In the genomic region with DNA sequence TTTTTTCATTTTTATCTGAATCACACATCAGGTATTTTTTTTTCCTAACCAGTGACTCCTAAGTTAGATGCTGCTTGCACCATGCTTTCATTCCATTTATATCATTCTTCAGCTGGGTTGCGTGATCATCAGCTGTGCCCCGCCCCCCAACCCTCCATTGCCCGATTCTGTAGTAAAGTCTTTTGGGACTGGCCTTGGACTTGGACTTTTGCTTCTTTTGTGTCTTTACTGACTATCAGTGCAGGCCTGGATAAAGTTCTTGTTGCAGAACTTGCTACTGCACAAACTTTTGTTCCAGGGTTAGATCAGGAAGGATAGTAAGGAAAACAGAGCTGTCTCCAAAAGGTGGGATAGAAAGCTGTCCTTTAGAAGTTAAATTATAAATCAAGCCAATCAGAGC, we compare ENCODE assay signal across 22 cellular contexts. TPM values are rescaled to one million over a fixed set of nuclear protein-coding genes. Genes with fewer than 3 reads are reported as not detected.
DNase-seq lines count a peak whose midpoint lies in the region; ATAC-seq and TF ChIP-seq lines count a peak whose summit lies in the region.
"Had no signal": no experiment of that assay in that cellular context is flagged by ENCODE, and none has a peak within 500 bp of the region (broad histone marks: within the 10 kb centered on the region; RNA-seq: fewer than 3 reads in every experiment).

No MANE protein-coding gene starts in this region.

- POLR2A ChIA-PET in activated CD4-positive, alpha-beta T cell treated with anti-CD3 and anti-CD28 coated beads for 36 hours (lab: Charles Lee), result interaction anchor here (2.2 kb wide), 1 partner anchor 72 kb away, joined by 10 read pairs; no protein-coding TSS in a partner anchor

- H3F3A ChIP-seq in GM23248 (ENCODE audit: insufficient read depth), result peaks cover 5% of the 10 kb centered on the region; the same call in 1 of the 2 replicates

- in situ Hi-C loops in GM23248 (cut with MboI), result no loop called here
- in situ Hi-C loops in gastrocnemius medialis (cut with MboI; ENCODE audit: low sequenced_read_pairs in 4 of 4), result no loop called here

- no peak overlapping the region for H2AFZ ChIP-seq in GM23248

- H3K4me2 ChIP-seq in GM23248 (ENCODE audit: unreplicated experiment), result no peak overlapping the region

- H3K27me3 ChIP-seq in GM23248 (replicated peaks; ENCODE audit: insufficient read depth), result no peaks in the 10 kb centered on the region
- H3K27me3 ChIP-seq in effector memory CD4-positive, alpha-beta T cell (replicated peaks; ENCODE audit: control insufficient read depth, insufficient read depth, low read length, poor library complexity, severe bottlenecking), result no peaks in the 10 kb centered on the region
- H3K27me3 ChIP-seq in gastrocnemius medialis, result no peaks in the 10 kb centered on the region
- H3K27me3 ChIP-seq: BE2C, neutrophil had no signal

- no peaks in the 10 kb centered on the region for H3K9me3 ChIP-seq in GM23248 (ENCODE audit: low read depth)
- H3K9me3 ChIP-seq in effector memory CD4-positive, alpha-beta T cell (ENCODE audit: control insufficient read depth, low read length), result no peaks in the 10 kb centered on the region
- no peaks in the 10 kb centered on the region for H3K9me3 ChIP-seq in gastrocnemius medialis
- H3K9me3 ChIP-seq: BE2C, HAP-1, neutrophil had no signal

- intact Hi-C loops in activated CD4-positive, alpha-beta T cell treated with anti-CD3 and anti-CD28 coated beads for 36 hours (cut with DNase I, micrococcal nuclease), result no loop called here
- intact Hi-C loops in gastrocnemius medialis (cut with DNase I; ENCODE audit: low total_unique reads), result no loop called here

- H3K4me3 ChIP-seq in GM23248, result no peak overlapping the region
- H3K4me3 ChIP-seq in effector memory CD4-positive, alpha-beta T cell (ENCODE audit: insufficient read depth, low read depth, low read length, poor library complexity, severe bottlenecking), result no peak overlapping the region
- no peak overlapping the region for H3K4me3 ChIP-seq in gastrocnemius medialis
- H3K4me3 ChIP-seq: GM12878, HAP-1 had no signal

- H3K9me3 Mint-ChIP-seq in activated CD4-positive, alpha-beta T cell treated with anti-CD3 and anti-CD28 coated beads for 36 hours (ENCODE audit: low read depth), result no peaks in the 10 kb centered on the region

- H3K9ac ChIP-seq in GM23248, result no peak overlapping the region

- H3K4me3 Mint-ChIP-seq in activated CD4-positive, alpha-beta T cell treated with anti-CD3 and anti-CD28 coated beads for 36 hours, result no peak overlapping the region

- H3K36me3 Mint-ChIP-seq in activated CD4-positive, alpha-beta T cell treated with anti-CD3 and anti-CD28 coated beads for 36 hours (ENCODE audit: low read depth), result peaks cover 3% of the 10 kb centered on the region

- peaks cover 23% of the 10 kb centered on the region; the same call in 1 of the 2 replicates for H3K79me2 ChIP-seq in GM23248 (ENCODE audit: insufficient read depth)

- CTCF ChIA-PET in activated CD4-positive, alpha-beta T cell treated with anti-CD3 and anti-CD28 coated beads for 36 hours (lab: Charles Lee), result no interaction called here

- H3K9me2 ChIP-seq in GM23248 (ENCODE audit: insufficient read depth), result no peaks in the 10 kb centered on the region

- no peak for DNase-seq in activated CD4-positive, alpha-beta T cell treated with anti-CD3 and anti-CD28 coated beads for 36 hours
- DNase-seq in activated CD4-positive, alpha-beta T cell treated with anti-CD3 and anti-CD28 coated beads for 1 hour, result no peak
- DNase-seq in GM23248 (peak; percentile 39), gastrocnemius medialis (no peak), epidermal melanocyte (ENCODE audit: insufficient read length, low spot score) (no peak), NCI-H510A (lab: John Stamatoyannopoulos, UW) (no peak)
- no peak for DNase-seq in effector memory CD4-positive, alpha-beta T cell
- no peak for DNase-seq in activated effector memory CD4-positive, alpha-beta T cell treated with Interleukin-2 at 50 U/mL for 16 hours
- DNase-seq: activated T-cell treated with anti-CD3 and anti-CD28 coated beads, Interleukin-2, amount 50 U/mL, for 4 hours; BE2C; dermis blood vessel endothelial cell; erythroblast; left cardiac atrium; NCI-H1436; NCI-H2171; stimulated activated naive CD8-positive, alpha-beta T cell treated with anti-CD3 and anti-CD28 coated beads, Interleukin-15, Interleukin-2, amounts not matched to agents 100 U/mL and 50 U/mL, for 24 hours; T-helper 1 cell had no signal

- no peaks in the 10 kb centered on the region for H3K27me3 Mint-ChIP-seq in activated CD4-positive, alpha-beta T cell treated with anti-CD3 and anti-CD28 coated beads for 36 hours

- peak overlapping the region; percentile 29 for H3K27ac Mint-ChIP-seq in activated CD4-positive, alpha-beta T cell treated with anti-CD3 and anti-CD28 coated beads for 36 hours

- H3K4me1 Mint-ChIP-seq in activated CD4-positive, alpha-beta T cell treated with anti-CD3 and anti-CD28 coated beads for 36 hours, result peaks cover 54% of the 10 kb centered on the region

- ATAC-seq in activated CD4-positive, alpha-beta T cell treated with anti-CD3 and anti-CD28 coated beads for 36 hours, result no peak
- no peak for ATAC-seq in gastrocnemius medialis
- ATAC-seq: activated T-cell treated with anti-CD3 and anti-CD28 coated beads, Interleukin-2, amount 50 U/mL, for 4 hours; GM12878; left cardiac atrium; Right ventricle myocardium inferior; stimulated activated naive CD8-positive, alpha-beta T cell treated with anti-CD3 and anti-CD28 coated beads, Interleukin-15, Interleukin-2, amounts not matched to agents 100 U/mL and 50 U/mL, for 24 hours had no signal

- H3K27ac ChIP-seq in GM23248 (no peak overlapping the region), gastrocnemius medialis (peak overlapping the region; percentile 87 to 99 (median 94))
- H3K27ac ChIP-seq in effector memory CD4-positive, alpha-beta T cell (ENCODE audit: insufficient read depth, low read length, poor library complexity, severe bottlenecking), result peak overlapping the region; percentile 99
- H3K27ac ChIP-seq: 22Rv1, neutrophil had no signal

- no peaks in the 10 kb centered on the region for H4K20me1 ChIP-seq in GM23248 (ENCODE audit: insufficient read depth)

- TF ChIP-seq CTCF in gastrocnemius medialis (IDR thresholded peaks at IDR 0.05 in 4 of 5, conservative IDR thresholded peaks at IDR 0.05 in 1 of 5), result no peak

- no peaks in the 10 kb centered on the region for H3K36me3 ChIP-seq in GM23248 (ENCODE audit: low read depth)
- H3K36me3 ChIP-seq in effector memory CD4-positive, alpha-beta T cell (ENCODE audit: control insufficient read depth, insufficient read depth, low read length), result no peaks in the 10 kb centered on the region
- no peaks in the 10 kb centered on the region for H3K36me3 ChIP-seq in gastrocnemius medialis
- H3K36me3 ChIP-seq: BE2C, HAP-1, neutrophil had no signal

- H3K4me1 ChIP-seq in GM23248 (ENCODE audit: insufficient read depth), result peaks cover 17% of the 10 kb centered on the region
- peaks cover 32% of the 10 kb centered on the region for H3K4me1 ChIP-seq in effector memory CD4-positive, alpha-beta T cell (ENCODE audit: control insufficient read depth, insufficient read depth, low read length, poor library complexity, severe bottlenecking)
- H3K4me1 ChIP-seq in gastrocnemius medialis, result peaks cover 22 to 33% of the 10 kb centered on the region in 2 donors
- H3K4me1 ChIP-seq: BE2C had no signal

- TF ChIP-seq POLR2A in gastrocnemius medialis (IDR thresholded peaks at IDR 0.05), result no peak

- 95 to 100% methylated on average over 3 of the region's 3 CpGs for WGBS in GM23248 (ENCODE audit: low coverage in 1 of 2, low lambda C conversion rate in 2 of 2, missing lambda C conversion rate in 2 of 2), 2 experiments

RNA-seq across cellular contexts. Expression of gene SLC22A5, which starts 38.5 kb away (rescaled TPM):
- 1 to 10 TPM; 3.7 to 4.9 TPM for total RNA-seq in activated CD4-positive, alpha-beta T cell treated with anti-CD3 and anti-CD28 coated beads for 36 hours
- total RNA-seq in GM23248 (2014; rRNA removed; shearing (Covaris generic)), result 1.9 and 3.0 TPM in 2 replicates
- 1.7 and 2.4 TPM in 2 replicates for polyA plus RNA-seq in GM23248 (2016; fragmentation: Nextera tagmentation; extraction: Ambion mirVana)
- total RNA-seq in gastrocnemius medialis, result 100 to 1,000 TPM in 1 of 4 donors, 10 to 100 TPM in 3; 56.2 to 116 (median 79.2) TPM

Comparison
In these comparisons a context has a peak if more than half of its experiments do, and no peak if none do; other contexts are left out.
1. RNA of gene SLC22A5, which starts 38.5 kb away (total RNA-seq): 56.2 to 116 TPM in gastrocnemius medialis; 3.7 to 4.9 TPM in activated CD4-positive, alpha-beta T cell treated with anti-CD3 and anti-CD28 coated beads for 36 hours and 1.9 to 3.0 TPM in GM23248; every median in the first group is over 4 times any median in the second.